ENCODE assay signal across 19 cellular contexts in genomic region chr14:89592961-89593360, GRCh38.
"Had no signal": no experiment of that assay in that cellular context is flagged by ENCODE, and none has a peak within 500 bp of the region (broad histone marks: within the 10 kb centered on the region; RNA-seq: fewer than 3 reads in every experiment).

No MANE protein-coding gene starts in this region.

- DNase-seq: dermis blood vessel endothelial cell; erythroblast; foreskin keratinocyte; immature natural killer cell; left cardiac atrium; left ventricle myocardium superior; mesendoderm; natural killer cell; posterior cingulate gyrus; sigmoid colon; stimulated activated naive CD4-positive, alpha-beta T cell treated with Interleukin-2 at 50 U/mL for 16 hours; tibial artery; upper lobe of left lung had no signal

- H3K4me1 ChIP-seq: foreskin keratinocyte, sigmoid colon, tibial artery, vagina had no signal

- FAIRE-seq: endothelial cell of umbilical vein, keratinocyte had no signal

- H3K4me3 ChIP-seq: lung, sigmoid colon, skin epidermis, tibial artery, upper lobe of left lung, vagina had no signal

- H3K4me3 Mint-ChIP-seq: natural killer cell, neural crest cell had no signal

- H3K36me3 ChIP-seq: sigmoid colon, tibial artery, upper lobe of left lung, vagina had no signal

- H3K27me3 ChIP-seq: foreskin keratinocyte, sigmoid colon, tibial artery, upper lobe of left lung, vagina had no signal

- ATAC-seq: foreskin keratinocyte, left cardiac atrium, left ventricle myocardium superior, natural killer cell had no signal

- H3K4me1 Mint-ChIP-seq: neural crest cell had no signal

- H3K27ac ChIP-seq: foreskin keratinocyte, sigmoid colon, skin epidermis, tibial artery, upper lobe of left lung, vagina had no signal
